Comparison of ENCODE assay signal across 8 cellular contexts in the genomic region with DNA sequence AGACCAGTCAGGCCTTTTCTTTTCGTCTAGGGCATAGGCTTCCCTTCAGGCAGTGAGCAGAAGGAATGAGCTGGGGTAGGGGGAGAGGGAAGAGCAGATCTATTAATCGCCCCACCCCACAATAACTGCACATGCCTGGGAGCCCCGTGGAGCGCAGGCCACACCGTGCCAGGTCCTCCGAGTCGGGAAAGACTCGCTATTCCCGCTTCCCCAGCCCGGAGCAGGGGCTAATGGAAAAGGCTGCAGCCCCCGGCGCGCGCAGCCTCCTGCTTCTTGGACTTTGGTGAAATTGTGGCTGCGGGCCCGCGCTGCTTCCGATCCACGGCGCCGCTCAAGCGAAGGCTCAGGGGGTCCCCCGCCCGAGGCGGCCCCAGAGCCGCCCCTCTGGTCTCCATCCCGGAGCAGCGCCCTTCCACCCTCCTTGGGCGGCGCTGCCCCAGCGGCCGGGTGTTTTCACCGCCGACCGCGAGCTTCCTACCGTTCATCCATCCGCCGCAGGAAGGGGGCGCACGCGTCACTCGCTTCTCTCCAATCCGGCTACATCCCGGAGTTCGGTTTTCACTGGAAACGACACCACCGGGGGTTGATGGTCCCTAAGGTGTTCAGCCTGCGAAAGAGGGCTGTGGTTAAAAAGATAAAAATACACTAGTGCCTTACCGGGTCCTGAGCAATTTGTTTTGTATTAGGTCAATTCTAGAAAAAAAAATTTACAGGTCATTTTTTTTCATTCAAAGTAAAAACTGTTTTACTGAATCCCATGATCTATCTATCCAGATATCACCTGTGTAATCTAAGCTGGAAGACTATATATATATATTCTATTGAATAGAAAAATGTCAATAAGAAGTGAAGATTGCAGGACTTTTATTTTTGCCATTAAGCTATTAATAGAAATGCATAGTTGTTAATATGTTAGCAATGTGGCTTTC. TPM values are rescaled to one million over a fixed set of nuclear protein-coding genes. Genes with fewer than 3 reads are reported as not detected.
DNase-seq lines count a peak whose midpoint lies in the region; ATAC-seq and TF ChIP-seq lines count a peak whose summit lies in the region.

No MANE protein-coding gene starts in this region.

- no peaks in the 10 kb centered on the region for H4K20me1 ChIP-seq in GM23248 (ENCODE audit: insufficient read depth)

- no peaks in the 10 kb centered on the region for H3K9me2 ChIP-seq in GM23248 (ENCODE audit: insufficient read depth)

- peak overlapping the region; percentile 60 for H2AFZ ChIP-seq in GM23248

- no peaks in the 10 kb centered on the region for H3K36me3 ChIP-seq in GM23248 (ENCODE audit: low read depth)

- H3K27ac ChIP-seq in GM23248 (no peak overlapping the region), dorsolateral prefrontal cortex (peak overlapping the region in 23 of 59 donors; percentile 8 to 83 (median 51))

- H3K79me2 ChIP-seq in GM23248 (ENCODE audit: insufficient read depth) = no peaks in the 10 kb centered on the region

- H3K4me3 ChIP-seq in GM23248 = peak overlapping the region; percentile 52
- peak overlapping the region; percentile 33 to 73 (median 59) for H3K4me3 ChIP-seq in dorsolateral prefrontal cortex

- no peaks in the 10 kb centered on the region for H3K9me3 ChIP-seq in GM23248 (ENCODE audit: low read depth)

- H3K4me2 ChIP-seq in GM23248 (ENCODE audit: unreplicated experiment) = peak overlapping the region; percentile 54

- ATAC-seq in HG03135 (IDR thresholded peaks at IDR 0.05; ENCODE audit: unreplicated experiment) = no peak

- in situ Hi-C loops in GM23248 (cut with MboI) = loop anchor here (5.0 to 25.0 kb wide), 2 partner anchors 112 to 637 kb away; a partner anchor contains a TSS

- H3F3A ChIP-seq in GM23248 (ENCODE audit: insufficient read depth) = no peaks in the 10 kb centered on the region

- H3K9ac ChIP-seq in GM23248 = 0 out of 2 replicates have a peak overlapping the region, but pooled peaks have one; percentile 11

- WGBS in GM23248 (ENCODE audit: low coverage in 1 of 2, low lambda C conversion rate in 2 of 2, missing lambda C conversion rate in 2 of 2), 2 experiments = 7% methylated on average over 40 to 46 of the region's 50 CpGs

- H3K4me1 ChIP-seq in GM23248 (ENCODE audit: insufficient read depth) = 0 out of 2 replicates have a peak, but pooled peaks cover 4% of the 10 kb centered on the region

- peaks cover 7% of the 10 kb centered on the region for H3K27me3 ChIP-seq in GM23248 (replicated peaks; ENCODE audit: insufficient read depth)
- H3K27me3 ChIP-seq in dorsolateral prefrontal cortex = no peaks in the 10 kb centered on the region

- DNase-seq in COR-L47 (lab: John Stamatoyannopoulos, UW) = peak; percentile 81
- peak; percentile 87 for DNase-seq in GM23248
- peak; percentile 35 to 74 for DNase-seq in NCI-H1930 (lab: John Stamatoyannopoulos, UW)
- peak; percentile 62 for DNase-seq in UCSD-AML1 (lab: John Stamatoyannopoulos, UW; ENCODE audit: unreplicated experiment)
- peak; percentile 63 to 90 (median 85) for DNase-seq in dorsolateral prefrontal cortex
- DNase-seq in left kidney (ENCODE audit: low read depth, low spot score) = peak; percentile 91
- peak; percentile 56 for DNase-seq in stimulated activated CD4-positive, alpha-beta T cell treated with anti-CD3 and anti-CD28 coated beads, Interleukin-4, amount 100 ng/mL, for 1 hour

- intact Hi-C loops in dorsolateral prefrontal cortex (cut with DNase I) = loop anchor here (5.0 to 10.0 kb wide), 2 partner anchors 464 to 632 kb away; a partner anchor contains a TSS

- TF ChIP-seq CTCF in dorsolateral prefrontal cortex (IDR thresholded peaks at IDR 0.05 in 54 of 56, conservative IDR thresholded peaks at IDR 0.05 in 2 of 56; ENCODE audit: low read depth in 1 of 56, partially characterized antibody in 56 of 56) = peak; percentile 56 to 95 (median 84)

RNA-seq across cellular contexts. Expression of a gene that starts 4.4 kb away (rescaled TPM):
- total RNA-seq in GM23248 (2014; rRNA removed; shearing (Covaris generic)) = 0.97 and 1.6 TPM in 2 replicates
- polyA plus RNA-seq in GM23248 (2016; fragmentation: Nextera tagmentation; extraction: Ambion mirVana) = 0.15 and 0.18 TPM in 2 replicates
- total RNA-seq in dorsolateral prefrontal cortex = 100 to 1,000 TPM in 13 of 120 experiments, 10 to 100 TPM in 107; 54.7 to 162 (median 78.7) TPM

Comparison
In these comparisons a context has a peak if more than half of its experiments do, and no peak if none do; other contexts are left out.
1. RNA of a gene that starts 4.4 kb away (total RNA-seq): 54.7 to 162 TPM in dorsolateral prefrontal cortex; 0.97 to 1.6 TPM in GM23248; every median in the first group is over 10 times any median in the second.
2. Peak in every context shown above with its lines, with median percentiles within 50 percentile points of each other: DNase-seq.